Comparison of ENCODE assay signal across 8 cellular contexts in the genomic region with DNA sequence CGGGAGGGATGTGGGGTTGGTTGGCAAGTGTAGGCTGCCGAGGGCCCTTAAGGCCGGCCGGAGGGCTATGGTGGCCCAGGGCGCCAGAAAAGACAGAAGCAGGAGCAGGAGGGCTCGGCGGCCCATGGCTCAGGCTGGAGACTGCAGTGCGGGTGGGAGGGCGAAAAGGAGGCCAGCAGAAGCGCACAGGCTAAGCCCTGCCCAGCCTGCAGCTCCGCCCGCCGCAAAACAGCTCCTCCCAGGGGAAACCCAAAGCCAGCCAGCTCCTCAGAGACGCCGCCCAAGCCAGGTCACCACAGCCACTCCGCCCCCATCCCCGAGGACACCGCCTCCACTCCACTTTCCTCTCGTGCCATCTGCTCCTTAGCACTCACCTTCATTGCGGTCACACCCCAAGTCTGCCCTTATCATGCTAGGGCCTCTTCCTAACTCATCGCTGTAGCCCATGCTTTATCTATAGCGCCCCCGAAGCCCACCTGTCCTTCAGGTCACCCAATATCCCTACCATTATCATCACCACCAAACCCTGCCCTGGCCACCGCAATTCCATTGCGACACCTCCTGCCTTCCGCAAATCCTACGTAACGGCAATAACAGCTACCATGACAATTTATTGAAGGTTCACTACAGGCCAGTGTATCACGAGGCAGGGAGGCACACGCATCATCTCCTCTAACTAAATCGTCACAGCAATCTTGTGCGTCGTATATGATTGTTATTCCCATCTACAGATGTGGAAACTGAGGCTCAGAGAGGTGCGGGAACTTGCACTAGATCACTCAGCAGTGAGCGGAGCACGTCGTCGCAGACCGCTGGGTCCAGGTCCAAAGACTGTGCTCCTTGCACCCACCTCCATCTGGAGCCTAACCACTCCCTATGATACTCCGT. TPM values are rescaled to one million over a fixed set of nuclear protein-coding genes. Genes with fewer than 3 reads are reported as not detected.
DNase-seq lines count a peak whose midpoint lies in the region; ATAC-seq and TF ChIP-seq lines count a peak whose summit lies in the region.

PRCP (minus strand) TSS at position 154 of the 888 bp plus-strand sequence; CDS start at position 126, 28 bp downstream.

- DNase-seq in DMS79 treated with DMSO at 0.1 percent for 48 hours (lab: John Stamatoyannopoulos, UW), result peak; percentile 97
- DNase-seq in RPMI7951 (ENCODE audit: low read depth), result peak; percentile 89
- peak; percentile 85 to 88 for DNase-seq in activated T-helper 1 cell treated with anti-CD3 and anti-CD28 coated beads, Interleukin-2, amount 50 U/mL, for 16 hours (ENCODE audit: low read depth in 1 of 2, low spot score in 1 of 2)
- peak; percentile 87 to 88 for DNase-seq in fibroblast of lung (ENCODE audit: low read depth in 2 of 2)
- peak; percentile 82 to 95 (median 91) for DNase-seq in naive thymus-derived CD8-positive, alpha-beta T cell
- peak; percentile 84 to 91 (median 86) for DNase-seq in stimulated activated naive CD4-positive, alpha-beta T cell (lab: John Stamatoyannopoulos, UW)

- peak within 1 kb of the TSS; percentile 63 for H3K9ac ChIP-seq in fibroblast of lung (ENCODE audit: insufficient read depth, low read length)

- peak within 1 kb of the TSS; percentile 76 for H3K4me2 ChIP-seq in fibroblast of lung (ENCODE audit: extremely low read depth, insufficient read depth, low read length)

- no peaks in the 10 kb centered on the region for H4K20me1 ChIP-seq in fibroblast of lung (ENCODE audit: control insufficient read depth, extremely low read depth, insufficient read depth, low read length)

- peak within 1 kb of the TSS; percentile 66 for H3K27ac ChIP-seq in KOPT-K1 (ENCODE audit: low read depth, low read length, poor library complexity, severe bottlenecking)
- peak within 1 kb of the TSS; percentile 75 for H3K27ac ChIP-seq in fibroblast of lung (ENCODE audit: insufficient read depth, low read length)

- POLR2A ChIA-PET in naive thymus-derived CD8-positive, alpha-beta T cell (lab: Charles Lee), result interaction anchor here (0.7 to 3.5 kb wide), 34 partner anchors 11 to 392 kb away, joined by 3 to 69 read pairs (median 6); partner anchors contain the start of genes ANKRD42, CCDC90B, PCF11 and RAB30

- H3K4me1 ChIP-seq in fibroblast of lung (ENCODE audit: control insufficient read depth, extremely low read depth, insufficient read depth, low read length), result peaks cover 3% of the 10 kb centered on the region

- H3K36me3 ChIP-seq in KOPT-K1 (ENCODE audit: insufficient read depth, low read length) (no peaks in the 10 kb centered on the region), fibroblast of lung (ENCODE audit: control insufficient read depth, insufficient read depth, low read length) (no peaks in the 10 kb centered on the region)

- no peaks in the 10 kb centered on the region for H3K27me3 Mint-ChIP-seq in naive thymus-derived CD8-positive, alpha-beta T cell

- peak within 1 kb of the TSS; percentile 90 to 100 (median 100) for H3K4me3 Mint-ChIP-seq in naive thymus-derived CD8-positive, alpha-beta T cell

- H3K79me2 ChIP-seq in fibroblast of lung (ENCODE audit: control insufficient read depth, insufficient read depth, low read length), result peaks cover 5% of the 10 kb centered on the region

- H3K9me3 Mint-ChIP-seq in naive thymus-derived CD8-positive, alpha-beta T cell, result no peaks in the 10 kb centered on the region

- peak within 1 kb of the TSS; percentile 92 to 100 (median 100) for H3K27ac Mint-ChIP-seq in naive thymus-derived CD8-positive, alpha-beta T cell

- H3K36me3 Mint-ChIP-seq in naive thymus-derived CD8-positive, alpha-beta T cell, result peaks cover 0 to 2% (median 0%) of the 10 kb centered on the region in 3 donors

- ATAC-seq in GM21786 (IDR thresholded peaks at IDR 0.05; ENCODE audit: unreplicated experiment), result peak; percentile 76
- peak; percentile 71 to 76 for ATAC-seq in naive thymus-derived CD8-positive, alpha-beta T cell

- H3K4me1 Mint-ChIP-seq in naive thymus-derived CD8-positive, alpha-beta T cell, result peaks cover 26 to 55% (median 49%) of the 10 kb centered on the region in 4 donors

- H3K9me3 ChIP-seq in KOPT-K1 (ENCODE audit: insufficient read depth, low read length, poor library complexity, severe bottlenecking), result no peaks in the 10 kb centered on the region
- H3K9me3 ChIP-seq in fibroblast of lung (ENCODE audit: control insufficient read depth, insufficient read depth, low read depth, low read length), result no peaks in the 10 kb centered on the region

- no peak for TF ChIP-seq CTCF in fibroblast of lung (conservative IDR thresholded peaks at IDR 0.05 in 1 of 2, IDR thresholded peaks at IDR 0.05 in 1 of 2; ENCODE audit: low read depth in 1 of 2, low read length in 2 of 2)

- no peaks in the 10 kb centered on the region for H3K27me3 ChIP-seq in fibroblast of lung (ENCODE audit: control insufficient read depth, insufficient read depth, low read length)

- H2AFZ ChIP-seq in fibroblast of lung (ENCODE audit: low read length), result peak within 1 kb of the TSS; percentile 84

- H3K4me3 ChIP-seq in fibroblast of lung (replicated peaks in 1 of 4; ENCODE audit: control extremely low read depth in 1 of 4, insufficient read depth in 1 of 4, low read depth in 3 of 4, low read length in 4 of 4), result peak within 1 kb of the TSS; percentile 57 to 84 (median 66)

RNA-seq across cellular contexts. Expression of gene PRCP, which starts in this region (rescaled TPM):
- total RNA-seq in RPMI7951 (2014; rRNA removed; shearing (Covaris generic)), result 66.3 and 70.1 TPM in 2 replicates
- 46.5 and 107 TPM in 2 replicates for total RNA-seq in fibroblast of lung
- 134 and 167 TPM in 2 replicates for polyA plus RNA-seq in fibroblast of lung
- 77.0 and 86.8 TPM in 2 replicates for polyA plus RNA-seq in fibroblast of lung (2012)
- 16.2 and 18.3 TPM in 2 replicates for polyA minus RNA-seq in fibroblast of lung (ENCODE audit: low replicate concordance)
- 10 to 100 TPM; 26.4 to 29.1 TPM for total RNA-seq in naive thymus-derived CD8-positive, alpha-beta T cell
- polyA plus RNA-seq in naive thymus-derived CD8-positive, alpha-beta T cell, result 10 to 100 TPM; 48.3 to 50.2 (median 49.3) TPM

Comparison
In these comparisons a context has a peak if more than half of its experiments do, and no peak if none do; other contexts are left out.
1. Peak in every context shown above with its lines: DNase-seq, ATAC-seq, H3K4me3 ChIP-seq and H3K27ac ChIP-seq.